ENCODE assay signal across 25 cellular contexts in the genomic region with DNA sequence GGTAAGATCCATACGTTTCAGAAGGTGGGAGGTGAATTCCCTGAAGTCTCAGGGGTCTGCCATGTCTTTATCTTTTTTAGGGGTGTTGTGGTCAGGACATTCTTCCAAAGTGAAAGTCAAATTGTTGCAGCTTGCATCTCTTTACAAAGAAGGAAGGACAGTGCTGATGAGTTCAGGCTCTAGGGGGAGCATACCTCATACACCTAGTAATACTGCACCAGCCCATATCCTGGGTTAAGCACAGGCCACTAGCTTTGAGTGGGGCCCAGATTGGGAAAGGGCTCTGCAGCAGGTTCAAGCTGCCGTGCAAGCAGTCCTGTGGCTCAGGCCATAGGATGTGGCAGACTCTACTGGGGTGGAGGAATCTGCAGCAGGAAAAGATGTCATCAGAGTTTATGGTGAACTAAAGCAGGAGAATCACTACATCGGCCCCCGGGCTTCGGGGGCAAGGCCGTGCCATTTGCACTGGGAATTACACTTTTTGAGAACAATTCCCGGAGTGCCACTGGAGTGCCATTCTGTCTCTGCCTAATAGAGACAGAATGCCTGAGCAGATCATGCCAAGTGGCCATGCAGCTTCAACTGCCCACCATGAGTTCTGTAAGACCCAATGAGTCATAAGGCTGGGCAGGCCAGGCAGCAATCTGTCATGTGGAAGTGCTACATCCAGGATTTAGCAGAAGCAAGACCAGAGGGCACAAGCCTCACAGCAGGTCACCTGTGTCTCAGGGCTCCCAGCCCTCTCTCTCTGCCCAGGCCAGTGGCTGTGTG. TPM values are rescaled to one million over a fixed set of nuclear protein-coding genes. Genes with fewer than 3 reads are reported as not detected.
A peak's percentile ranks its signal among the peaks of the same experiment; 100 is the strongest.
DNase-seq lines count a peak whose midpoint lies in the region; ATAC-seq and TF ChIP-seq lines count a peak whose summit lies in the region.
"Had no signal": no experiment of that assay in that cellular context is flagged by ENCODE, and none has a peak within 500 bp of the region (broad histone marks: within the 10 kb centered on the region; RNA-seq: fewer than 3 reads in every experiment).

No MANE protein-coding gene starts in this region.

- no peak for DNase-seq in natural killer cell treated with Interleukin-12 subunit alpha and Interleukin-12 subunit beta and Interleukin-15 and Interleukin-18, amount 100 ng/mL, for 72 hours (ENCODE audit: low spot score)
- DNase-seq in natural killer cell (no peak), SW480 (ENCODE audit: low spot score) (peak; percentile 20), iPS-NIHi11 (ENCODE audit: low spot score) (peak; percentile 24), occipital lobe (lab: John Stamatoyannopoulos, UW) (no peak), SIG-M5 (lab: John Stamatoyannopoulos, UW) (no peak), AG08396 (ENCODE audit: low spot score) (no peak)
- no peak for DNase-seq in stimulated activated CD4-positive, alpha-beta T cell treated with anti-CD3 and anti-CD28 coated beads, Interleukin-2, amount 100 ng/mL, for 48 hours
- DNase-seq: activated CD4-positive, alpha-beta T cell treated with anti-CD3 and anti-CD28 coated beads for 48 hours; caudate nucleus; glutamatergic neuron; KBM-7; mesenchymal stem cell; NCI-H1694 treated with DMSO at 0.1 percent for 48 hours; NCI-H524 treated with DMSO at 0.1 percent for 48 hours; small intestine; stimulated activated CD4-positive, alpha-beta T cell treated with anti-CD3 and anti-CD28 coated beads, Interleukin-4, amount 100 ng/mL, for 1 hour; stimulated activated naive CD4-positive, alpha-beta T cell treated with Interleukin-2 at 50 U/mL for 16 hours; testis had no signal

- no peaks in the 10 kb centered on the region for H3K36me3 Mint-ChIP-seq in natural killer cell treated with Interleukin-12 subunit alpha and Interleukin-12 subunit beta and Interleukin-15 and Interleukin-18, amount 100 ng/mL, for 72 hours
- H3K36me3 Mint-ChIP-seq in natural killer cell = no peaks in the 10 kb centered on the region
- H3K36me3 Mint-ChIP-seq: activated naive CD8-positive, alpha-beta T cell had no signal

- no peaks in the 10 kb centered on the region for H3K9me3 Mint-ChIP-seq in natural killer cell treated with Interleukin-12 subunit alpha and Interleukin-12 subunit beta and Interleukin-15 and Interleukin-18, amount 100 ng/mL, for 72 hours
- H3K9me3 Mint-ChIP-seq in natural killer cell = no peaks in the 10 kb centered on the region

- H3K4me1 Mint-ChIP-seq in natural killer cell treated with Interleukin-12 subunit alpha and Interleukin-12 subunit beta and Interleukin-15 and Interleukin-18, amount 100 ng/mL, for 72 hours (ENCODE audit: low read depth in 2 of 2) = peaks cover 34 to 35% of the 10 kb centered on the region in 2 donors
- peaks cover 47 to 52% of the 10 kb centered on the region in 2 donors for H3K4me1 Mint-ChIP-seq in natural killer cell

- H3K27ac Mint-ChIP-seq in natural killer cell treated with Interleukin-12 subunit alpha and Interleukin-12 subunit beta and Interleukin-15 and Interleukin-18, amount 100 ng/mL, for 72 hours = peak overlapping the region; percentile 45 to 96
- H3K27ac Mint-ChIP-seq in natural killer cell = peak overlapping the region in 1 of 2 donors; percentile 83
- H3K27ac Mint-ChIP-seq: T-helper 2 cell treated with Interferon-gamma antibody and Interleukin-4, amounts not matched to agents 5 μg/mL and 100 μg/mL, for 36 hours had no signal

- TF ChIP-seq CTCF in natural killer cell (IDR thresholded peaks at IDR 0.05) = no peak

- intact Hi-C loops in natural killer cell (cut with micrococcal nuclease) = no loop called here

- H3K27me3 Mint-ChIP-seq in natural killer cell treated with Interleukin-12 subunit alpha and Interleukin-12 subunit beta and Interleukin-15 and Interleukin-18, amount 100 ng/mL, for 72 hours = no peaks in the 10 kb centered on the region
- no peaks in the 10 kb centered on the region for H3K27me3 Mint-ChIP-seq in natural killer cell (ENCODE audit: low read depth in 2 of 2)
- H3K27me3 Mint-ChIP-seq: activated naive CD8-positive, alpha-beta T cell had no signal

- no peak for ATAC-seq in natural killer cell treated with Interleukin-12 subunit alpha and Interleukin-12 subunit beta and Interleukin-15 and Interleukin-18, amount 100 ng/mL, for 72 hours
- ATAC-seq in natural killer cell = no peak

- no peak overlapping the region for H3K4me3 Mint-ChIP-seq in natural killer cell treated with Interleukin-12 subunit alpha and Interleukin-12 subunit beta and Interleukin-15 and Interleukin-18, amount 100 ng/mL, for 72 hours
- no peak overlapping the region for H3K4me3 Mint-ChIP-seq in natural killer cell
- H3K4me3 Mint-ChIP-seq: activated naive CD8-positive, alpha-beta T cell; T-helper 2 cell treated with Interferon-gamma antibody and Interleukin-4, amounts not matched to agents 5 μg/mL and 100 μg/mL, for 36 hours had no signal

RNA-seq across cellular contexts. Expression of gene DIO3, which starts 32.3 kb away (rescaled TPM):
- total RNA-seq in natural killer cell treated with Interleukin-12 subunit alpha and Interleukin-12 subunit beta and Interleukin-15 and Interleukin-18, amount 100 ng/mL, for 72 hours = not detected
- total RNA-seq in natural killer cell (not detected), occipital lobe (not detected)
- total RNA-seq: ascending aorta, dermis microvascular lymphatic vessel endothelial cell, myocyte, RPMI7951 had no signal

Comparison
In these comparisons a context has a peak if more than half of its experiments do, and no peak if none do; other contexts are left out.
1. DNase-seq: peak in SW480 (single experiment) and iPS-NIHi11 (single experiment); none in natural killer cell treated with Interleukin-12 subunit alpha and Interleukin-12 subunit beta and Interleukin-15 and Interleukin-18, amount 100 ng/mL, for 72 hours (single experiment), natural killer cell (single experiment), stimulated activated CD4-positive, alpha-beta T cell treated with anti-CD3 and anti-CD28 coated beads, Interleukin-2, amount 100 ng/mL, for 48 hours (0 of 2), occipital lobe (single experiment), SIG-M5 (single experiment) and AG08396 (single experiment).